ENCODE assay signal across 29 cellular contexts in genomic region chr7:98735801-98736200, GRCh38.
"Had no signal": no experiment of that assay in that cellular context is flagged by ENCODE, and none has a peak within 500 bp of the region (broad histone marks: within the 10 kb centered on the region; RNA-seq: fewer than 3 reads in every experiment).

No MANE protein-coding gene starts in this region.

- ATAC-seq: heart right ventricle; left cardiac atrium; left lobe of liver; left ventricle myocardium superior; lower lobe of right lung; natural killer cell; right cardiac atrium; sciatic nerve; stimulated activated effector memory CD8-positive, alpha-beta T cell treated with anti-CD3 and anti-CD28 coated beads, Interleukin-12 subunit alpha, Interleukin-12 subunit beta, amount 100 ng/mL, for 72 hours had no signal

- FAIRE-seq: keratinocyte had no signal

- DNase-seq: heart right ventricle; kidney glomerular epithelial cell; left cardiac atrium; left ventricle myocardium superior; lower lobe of right lung; mammary epithelial cell; mesenchymal stem cell; naive B cell; natural killer cell; nephron progenitor cell; ovary; retina; right cardiac atrium; stimulated activated CD4-positive, alpha-beta T cell treated with anti-CD3 and anti-CD28 coated beads, Interleukin-4, amount 100 ng/mL, for 24 hours; stimulated activated naive CD4-positive, alpha-beta T cell; tibial artery; trophoblast cell had no signal

- H3K27me3 ChIP-seq: hepatocyte, neural progenitor cell, neutrophil, ovary, vagina had no signal

- H3K4me2 ChIP-seq: hepatocyte, neural progenitor cell had no signal

- H3K9me3 ChIP-seq: lower lobe of right lung, neutrophil, ovary, prostate gland, vagina had no signal

- H3K4me1 ChIP-seq: heart right ventricle, lower lobe of right lung, neural progenitor cell, prostate gland, suprapubic skin, tibial artery, vagina had no signal

- H3K79me2 ChIP-seq: hepatocyte had no signal

- H3K36me3 ChIP-seq: heart right ventricle, lower lobe of right lung, neural progenitor cell, neutrophil, ovary, prostate gland, suprapubic skin, thoracic aorta, tibial artery, vagina had no signal

- H3K27ac ChIP-seq: heart right ventricle, hepatocyte, lower lobe of right lung, neural progenitor cell, neutrophil, ovary, prostate gland, skin epidermis, suprapubic skin, thoracic aorta, tibial artery, vagina had no signal

- H3K4me3 ChIP-seq: heart right ventricle, hepatocyte, lower lobe of right lung, neural progenitor cell, ovary, prostate gland, skin epidermis, suprapubic skin, thoracic aorta, tibial artery, vagina had no signal

- H3K9ac ChIP-seq: neural progenitor cell had no signal

- H2AFZ ChIP-seq: hepatocyte, neural progenitor cell had no signal
